Comparison of ENCODE assay signal across 15 cellular contexts in the genomic region with DNA sequence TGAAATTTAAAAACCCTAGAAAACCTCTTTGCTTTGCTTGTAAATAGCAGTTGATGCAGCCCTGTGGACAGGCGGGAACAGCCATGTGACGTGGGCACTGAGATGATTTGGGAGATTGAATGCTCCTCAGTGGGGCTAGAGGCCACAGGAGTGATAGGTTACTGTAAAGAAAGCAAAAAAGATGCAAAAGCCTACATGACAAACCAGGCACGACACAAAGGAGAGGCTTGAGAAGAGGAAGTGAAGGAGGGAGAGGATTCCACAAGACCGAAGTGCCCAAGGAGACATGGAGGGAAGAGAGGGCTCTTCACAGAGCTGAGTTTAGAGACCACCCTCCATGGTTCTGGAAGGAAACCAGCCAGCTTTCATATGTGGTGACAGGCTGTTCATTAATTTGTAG. TPM values are rescaled to one million over a fixed set of nuclear protein-coding genes. Genes with fewer than 3 reads are reported as not detected.
A peak's percentile ranks its signal among the peaks of the same experiment; 100 is the strongest.
DNase-seq lines count a peak whose midpoint lies in the region; ATAC-seq and TF ChIP-seq lines count a peak whose summit lies in the region.
"Had no signal": no experiment of that assay in that cellular context is flagged by ENCODE, and none has a peak within 500 bp of the region (broad histone marks: within the 10 kb centered on the region; RNA-seq: fewer than 3 reads in every experiment).

No MANE protein-coding gene starts in this region.

- no peak for ATAC-seq in stimulated activated naive CD8-positive, alpha-beta T cell treated with anti-CD3 and anti-CD28 coated beads, Interleukin-15, amount 100 ng/mL, for 72 hours
- no peak for ATAC-seq in stimulated activated naive CD8-positive, alpha-beta T cell treated with anti-CD3 and anti-CD28 coated beads, Interleukin-15, Interleukin-2, amounts not matched to agents 100 U/mL and 50 U/mL, for 24 hours
- ATAC-seq in central memory CD8-positive, alpha-beta T cell (replicated peaks; ENCODE audit: extremely low read depth, poor library complexity, severe bottlenecking), result no peak
- ATAC-seq in HG02970 (IDR thresholded peaks at IDR 0.05; ENCODE audit: low FRiP score, unreplicated experiment), result no peak
- ATAC-seq: left ventricle myocardium superior had no signal

- intact Hi-C loops in esophagus squamous epithelium (cut with DNase I), result no loop called here

- DNase-seq in stimulated activated naive CD8-positive, alpha-beta T cell treated with anti-CD3 and anti-CD28 coated beads, Interleukin-15, amount 100 ng/mL, for 72 hours, result no peak
- DNase-seq in stimulated activated naive CD8-positive, alpha-beta T cell treated with anti-CD3 and anti-CD28 coated beads, Interleukin-15, Interleukin-2, amounts not matched to agents 100 U/mL and 50 U/mL, for 24 hours, result no peak
- peak; percentile 50 for DNase-seq in MV-4-11 (lab: John Stamatoyannopoulos, UW)
- DNase-seq in central memory CD8-positive, alpha-beta T cell (ENCODE audit: low spot score in 2 of 2), result no peak
- DNase-seq in esophagus squamous epithelium (lab: John Stamatoyannopoulos, UW), result no peak
- DNase-seq in NCI-H1436 treated with DMSO at 0.1 percent for 48 hours (lab: John Stamatoyannopoulos, UW), result no peak
- DNase-seq in NCI-H2171 treated with DMSO at 0.1 percent for 48 hours (lab: John Stamatoyannopoulos, UW), result no peak
- DNase-seq: activated CD4-positive, CD25-positive, alpha-beta regulatory T cell treated with anti-CD3 and anti-CD28 coated beads, Interleukin-2, amount 50 U/mL, for 72 hours; anterior cingulate cortex; left ventricle myocardium superior; NCI-H2029 had no signal

- WGBS in esophagus squamous epithelium, 2 donors, result 63 to 66% methylated on average over 4 of the region's 4 CpGs

- H3K9me3 Mint-ChIP-seq in stimulated activated naive CD8-positive, alpha-beta T cell treated with anti-CD3 and anti-CD28 coated beads, Interleukin-15, amount 100 ng/mL, for 72 hours, result no peaks in the 10 kb centered on the region
- H3K9me3 Mint-ChIP-seq in central memory CD8-positive, alpha-beta T cell, result no peaks in the 10 kb centered on the region

- no peaks in the 10 kb centered on the region for H3K9me3 ChIP-seq in esophagus squamous epithelium

- peak overlapping the region in 2 of 4 donors; percentile 42 to 46 for H3K27ac ChIP-seq in esophagus squamous epithelium

- H3K36me3 Mint-ChIP-seq in central memory CD8-positive, alpha-beta T cell (ENCODE audit: insufficient read depth), result peaks cover 58% of the 10 kb centered on the region

- H3K4me3 Mint-ChIP-seq in stimulated activated naive CD8-positive, alpha-beta T cell treated with anti-CD3 and anti-CD28 coated beads, Interleukin-15, amount 100 ng/mL, for 72 hours, result peak overlapping the region in 1 of 2 donors; percentile 61
- H3K4me3 Mint-ChIP-seq in central memory CD8-positive, alpha-beta T cell, result peak overlapping the region; percentile 68

- TF ChIP-seq POLR2A in esophagus squamous epithelium (IDR thresholded peaks at IDR 0.05), result no peak

- no peaks in the 10 kb centered on the region for H3K36me3 ChIP-seq in esophagus squamous epithelium

- peaks cover 0 to 19% (median 0%) of the 10 kb centered on the region in 4 donors for H3K27me3 ChIP-seq in esophagus squamous epithelium

- H3K27me3 Mint-ChIP-seq in stimulated activated naive CD8-positive, alpha-beta T cell treated with anti-CD3 and anti-CD28 coated beads, Interleukin-15, amount 100 ng/mL, for 72 hours, result no peaks in the 10 kb centered on the region
- no peaks in the 10 kb centered on the region for H3K27me3 Mint-ChIP-seq in central memory CD8-positive, alpha-beta T cell

- H3K4me1 Mint-ChIP-seq in stimulated activated naive CD8-positive, alpha-beta T cell treated with anti-CD3 and anti-CD28 coated beads, Interleukin-15, amount 100 ng/mL, for 72 hours, result peaks cover 74% of the 10 kb centered on the region
- peaks cover 49% of the 10 kb centered on the region for H3K4me1 Mint-ChIP-seq in central memory CD8-positive, alpha-beta T cell

- peak overlapping the region; percentile 15 to 75 for H3K27ac Mint-ChIP-seq in stimulated activated naive CD8-positive, alpha-beta T cell treated with anti-CD3 and anti-CD28 coated beads, Interleukin-15, amount 100 ng/mL, for 72 hours
- H3K27ac Mint-ChIP-seq in central memory CD8-positive, alpha-beta T cell (ENCODE audit: low read depth), result peak overlapping the region; percentile 97
- H3K27ac Mint-ChIP-seq: progenitor cell of endocrine pancreas had no signal

- peaks cover 0 to 24% (median 0%) of the 10 kb centered on the region in 3 donors for H3K4me1 ChIP-seq in esophagus squamous epithelium

- H3K4me3 ChIP-seq in esophagus squamous epithelium, result no peak overlapping the region

- no peak for TF ChIP-seq CTCF in esophagus squamous epithelium (IDR thresholded peaks at IDR 0.05)

RNA-seq across cellular contexts. Expression of gene IKZF1, which starts 25.7 kb away (rescaled TPM):
- total RNA-seq in esophagus squamous epithelium, result 10 to 100 TPM in 2 of 4 donors, 1 to 10 TPM in 2; 4.9 to 29.6 (median 8.4) TPM
- total RNA-seq: chondrocyte, myocyte had no signal
